ENCODE assay signal across 8 cellular contexts in the genomic region with DNA sequence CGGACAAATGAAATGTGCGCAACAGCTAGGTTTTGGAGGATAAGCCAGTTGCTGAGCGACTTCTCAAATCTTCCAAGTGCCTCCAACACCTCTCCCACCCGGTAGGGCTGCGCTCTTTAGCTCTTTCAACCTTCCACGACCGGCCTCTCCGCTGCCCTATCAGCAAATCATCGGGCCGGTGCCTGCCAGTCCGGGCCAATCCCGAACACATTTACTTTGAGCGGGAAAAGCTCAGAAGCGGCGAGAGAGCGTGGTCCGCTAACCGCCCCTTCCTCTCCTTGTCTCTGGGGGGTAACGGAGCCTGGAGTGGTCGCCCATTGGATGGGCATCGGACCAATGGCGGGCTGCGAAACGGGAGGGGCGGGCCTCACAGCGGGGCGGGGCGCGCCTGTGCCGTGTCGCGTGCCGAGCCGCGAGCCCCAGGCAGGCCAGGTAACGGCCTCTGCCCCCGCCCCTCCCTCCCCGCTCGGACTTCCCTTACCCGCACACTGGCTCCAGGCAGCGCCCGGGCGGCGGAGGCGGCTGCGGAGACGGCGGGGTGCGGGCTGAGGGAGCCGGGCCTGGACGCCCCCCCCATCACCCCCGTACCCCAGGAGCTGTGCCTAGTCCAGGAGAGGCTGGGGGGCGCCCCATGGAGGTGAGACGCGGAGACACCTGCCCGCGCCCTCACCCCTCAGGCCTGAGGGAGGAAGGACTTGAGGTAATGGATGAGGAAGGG. TPM values are rescaled to one million over a fixed set of nuclear protein-coding genes. Genes with fewer than 3 reads are reported as not detected.
DNase-seq lines count a peak whose midpoint lies in the region; ATAC-seq, FAIRE-seq and TF ChIP-seq lines count a peak whose summit lies in the region.

TSS of gene MEIOC (plus strand) at position 486 of the 718 bp plus-strand sequence. CDS start at position 632, 146 bp downstream.

- no peaks in the 10 kb centered on the region for H3K36me3 Mint-ChIP-seq in activated T-helper 17 cell treated with anti-CD3 and anti-CD28 coated beads, Interleukin-2, amount 50 U/mL, for 72 hours (ENCODE audit: low read depth)
- no peaks in the 10 kb centered on the region for H3K36me3 Mint-ChIP-seq in stimulated activated effector memory CD8-positive, alpha-beta T cell treated with anti-CD3 and anti-CD28 coated beads, Interleukin-12 subunit alpha, Interleukin-12 subunit beta, amount 100 ng/mL, for 72 hours

- no peaks in the 10 kb centered on the region for H3K9me3 Mint-ChIP-seq in activated T-helper 17 cell treated with anti-CD3 and anti-CD28 coated beads, Interleukin-2, amount 50 U/mL, for 72 hours
- no peaks in the 10 kb centered on the region for H3K9me3 Mint-ChIP-seq in stimulated activated effector memory CD8-positive, alpha-beta T cell treated with anti-CD3 and anti-CD28 coated beads, Interleukin-12 subunit alpha, Interleukin-12 subunit beta, amount 100 ng/mL, for 72 hours

- dilution Hi-C loops in keratinocyte (cut with MboI; ENCODE audit: extremely low pct_ligation_motif_present, low sequenced_read_pairs): no loop called here

- H3K27me3 Mint-ChIP-seq in activated T-helper 17 cell treated with anti-CD3 and anti-CD28 coated beads, Interleukin-2, amount 50 U/mL, for 72 hours: peaks cover 14% of the 10 kb centered on the region

- no peak within 1 kb of the TSS for H3K27ac ChIP-seq in keratinocyte (ENCODE audit: control insufficient read depth, insufficient read depth, low read length)

- H3K4me3 ChIP-seq in GM06990 (replicated peaks; ENCODE audit: low read depth, low read length) (no peak within 1 kb of the TSS; the same call in 1 of the 2 replicates), keratinocyte (ENCODE audit: control insufficient read depth in 2 of 3, extremely low read depth in 1 of 3, insufficient read depth in 2 of 3, low read depth in 1 of 3, low read length in 3 of 3) (peak within 1 kb of the TSS in 1 of 3 experiments; percentile 38)

- FAIRE-seq in keratinocyte (lab: Jason Lieb, UNC): no peak

- no peaks in the 10 kb centered on the region; the same call in 1 of the 2 replicates for H3K27me3 ChIP-seq in GM06990 (replicated peaks; ENCODE audit: control insufficient read depth, insufficient read depth, low read length)
- peaks cover 21% of the 10 kb centered on the region for H3K27me3 ChIP-seq in keratinocyte (ENCODE audit: control insufficient read depth, extremely low read depth, insufficient read depth, low read length)

- H3K4me2 ChIP-seq in keratinocyte (ENCODE audit: control insufficient read depth, extremely low read depth, insufficient read depth, low read depth, low read length): peak within 1 kb of the TSS; percentile 45

- no peaks in the 10 kb centered on the region for H3K4me1 Mint-ChIP-seq in activated T-helper 17 cell treated with anti-CD3 and anti-CD28 coated beads, Interleukin-2, amount 50 U/mL, for 72 hours
- H3K4me1 Mint-ChIP-seq in stimulated activated effector memory CD8-positive, alpha-beta T cell treated with anti-CD3 and anti-CD28 coated beads, Interleukin-12 subunit alpha, Interleukin-12 subunit beta, amount 100 ng/mL, for 72 hours: peaks cover 5% of the 10 kb centered on the region

- peak; percentile 49 for DNase-seq in GM06990 (ENCODE audit: extremely low read depth, insufficient read length)
- peak; percentile 96 for DNase-seq in NCI-H2196 treated with DMSO at 0.1 percent for 48 hours (lab: John Stamatoyannopoulos, UW; ENCODE audit: unreplicated experiment)
- no peak for DNase-seq in keratinocyte (ENCODE audit: low read depth, low spot score)
- peak in 1 of 2 donors; percentile 11 for DNase-seq in stimulated activated effector memory CD8-positive, alpha-beta T cell treated with anti-CD3 and anti-CD28 coated beads, Interleukin-12 subunit alpha, Interleukin-12 subunit beta, amount 100 ng/mL, for 72 hours (ENCODE audit: low spot score in 2 of 2)

- H3K9me1 ChIP-seq in keratinocyte (ENCODE audit: control insufficient read depth, extremely low read depth, insufficient read depth, low read length): no peaks in the 10 kb centered on the region

- no peak within 1 kb of the TSS for H3K27ac Mint-ChIP-seq in activated T-helper 17 cell treated with anti-CD3 and anti-CD28 coated beads, Interleukin-2, amount 50 U/mL, for 72 hours
- H3K27ac Mint-ChIP-seq in stimulated activated effector memory CD8-positive, alpha-beta T cell treated with anti-CD3 and anti-CD28 coated beads, Interleukin-12 subunit alpha, Interleukin-12 subunit beta, amount 100 ng/mL, for 72 hours: no peak within 1 kb of the TSS

- H3K36me3 ChIP-seq in GM06990 (ENCODE audit: control insufficient read depth, insufficient read depth, low read length): no peaks in the 10 kb centered on the region
- H3K36me3 ChIP-seq in keratinocyte (ENCODE audit: control insufficient read depth in 2 of 2, extremely low read depth in 1 of 2, insufficient read depth in 2 of 2, low read length in 2 of 2): no peaks in the 10 kb centered on the region

- peak within 1 kb of the TSS; percentile 57 for H3K4me3 Mint-ChIP-seq in activated T-helper 17 cell treated with anti-CD3 and anti-CD28 coated beads, Interleukin-2, amount 50 U/mL, for 72 hours
- H3K4me3 Mint-ChIP-seq in stimulated activated effector memory CD8-positive, alpha-beta T cell treated with anti-CD3 and anti-CD28 coated beads, Interleukin-12 subunit alpha, Interleukin-12 subunit beta, amount 100 ng/mL, for 72 hours: peak within 1 kb of the TSS; percentile 54

- no peaks in the 10 kb centered on the region for H3K9me3 ChIP-seq in keratinocyte (ENCODE audit: control insufficient read depth, low read depth, low read length)

- H2AFZ ChIP-seq in keratinocyte (ENCODE audit: control insufficient read depth, low read length): peak within 1 kb of the TSS; percentile 30

- no peaks in the 10 kb centered on the region for H3K4me1 ChIP-seq in keratinocyte (ENCODE audit: control insufficient read depth, extremely low read depth, insufficient read depth, low read length)

- H3K79me2 ChIP-seq in keratinocyte (ENCODE audit: control insufficient read depth, insufficient read depth, low read length): no peaks in the 10 kb centered on the region

- peak; percentile 69 for ATAC-seq in activated T-helper 17 cell treated with anti-CD3 and anti-CD28 coated beads, Interleukin-2, amount 50 U/mL, for 72 hours (replicated peaks)
- peak; percentile 75 for ATAC-seq in stimulated activated effector memory CD8-positive, alpha-beta T cell treated with anti-CD3 and anti-CD28 coated beads, Interleukin-12 subunit alpha, Interleukin-12 subunit beta, amount 100 ng/mL, for 72 hours
- ATAC-seq in HG02588 (IDR thresholded peaks at IDR 0.05; ENCODE audit: unreplicated experiment) (no peak), HG03520 (IDR thresholded peaks at IDR 0.05; ENCODE audit: unreplicated experiment) (no peak), GM21825 (IDR thresholded peaks at IDR 0.05; ENCODE audit: unreplicated experiment) (no peak)

- no peaks in the 10 kb centered on the region for H4K20me1 ChIP-seq in keratinocyte (ENCODE audit: control insufficient read depth, extremely low read depth, insufficient read depth, low read length)

- no peak for TF ChIP-seq CTCF in GM06990 (IDR thresholded peaks at IDR 0.05; ENCODE audit: insufficient read depth, low read length, poor library complexity, severe bottlenecking)
- peak in 1 of 3 experiments; percentile 1 for TF ChIP-seq CTCF in keratinocyte (optimal IDR thresholded peaks at IDR 0.05 in 1 of 3, IDR thresholded peaks at IDR 0.05 in 1 of 3, conservative IDR thresholded peaks at IDR 0.05 in 1 of 3; ENCODE audit: extremely low read depth in 1 of 3, insufficient read depth in 2 of 3, low read length in 3 of 3)

- no peak within 1 kb of the TSS for H3K9ac ChIP-seq in keratinocyte (ENCODE audit: control insufficient read depth, extremely low read depth, insufficient read depth, low read length)

RNA-seq across cellular contexts. Expression of gene MEIOC, which starts in this region (rescaled TPM):
- under 1 TPM in 1 of 2 donors, not detected in 1; 0.58 TPM for total RNA-seq in activated T-helper 17 cell treated with anti-CD3 and anti-CD28 coated beads, Interleukin-2, amount 50 U/mL, for 72 hours
- 0.03 to 0.06 TPM (median 0.04 TPM) in 3 replicates for polyA plus RNA-seq in keratinocyte
- polyA plus RNA-seq in keratinocyte (2011; ENCODE audit: low read depth): not detected
- not detected in 2 replicates for polyA plus RNA-seq in keratinocyte (2011; cell fraction: cytosol; rRNA removed)
- polyA plus RNA-seq in keratinocyte (2011; cell fraction: nucleus; rRNA removed): not detected in 2 replicates
- 0.17 and 0.30 TPM in 2 replicates for polyA plus RNA-seq in keratinocyte (2012; ENCODE audit: low replicate concordance)
- polyA minus RNA-seq in keratinocyte: not detected in 3 replicates
- not detected for polyA minus RNA-seq in keratinocyte (2011; cell fraction: cytosol; rRNA and poly(A)+ RNA removed)
- polyA minus RNA-seq in keratinocyte (2011; cell fraction: nucleus; rRNA and poly(A)+ RNA removed): not detected in 2 replicates

Comparison
In these comparisons a context has a peak if more than half of its experiments do, and no peak if none do; other contexts are left out.
1. Peak in ATAC-seq in activated T-helper 17 cell treated with anti-CD3 and anti-CD28 coated beads, Interleukin-2, amount 50 U/mL, for 72 hours; RNA of the gene not detected or under 1 TPM.